In genomic region chr15:80970018-80970657, GRCh38 we compare ENCODE assay signal across 8 cellular contexts. TPM values are rescaled to one million over a fixed set of nuclear protein-coding genes. Genes with fewer than 3 reads are reported as not detected.
DNase-seq lines count a peak whose midpoint lies in the region; ATAC-seq and TF ChIP-seq lines count a peak whose summit lies in the region.

No MANE protein-coding gene starts in this region.

- peaks cover 8% of the 10 kb centered on the region for H3K4me1 Mint-ChIP-seq in CD8-positive, alpha-beta T cell (ENCODE audit: low read depth)
- peaks cover 9% of the 10 kb centered on the region for H3K4me1 Mint-ChIP-seq in activated CD4-positive, alpha-beta memory T cell treated with anti-CD3 and anti-CD28 coated beads for 36 hours (ENCODE audit: low read depth)
- peaks cover 20% of the 10 kb centered on the region for H3K4me1 Mint-ChIP-seq in mesothelial cell of epicardium
- H3K4me1 Mint-ChIP-seq in stimulated activated effector memory CD8-positive, alpha-beta T cell treated with anti-CD3 and anti-CD28 coated beads, Interleukin-12 subunit alpha, Interleukin-12 subunit beta, amount 100 ng/mL, for 72 hours = peaks cover 6% of the 10 kb centered on the region

- peak; percentile 92 for TF ChIP-seq CTCF in CD8-positive, alpha-beta T cell (IDR thresholded peaks at IDR 0.05)
- peak; percentile 93 for TF ChIP-seq CTCF in mesothelial cell of epicardium (IDR thresholded peaks at IDR 0.05; ENCODE audit: unreplicated experiment)

- no peaks in the 10 kb centered on the region for H3K4me1 ChIP-seq in CD8-positive, alpha-beta T cell (ENCODE audit: insufficient read depth, low read length)

- no peaks in the 10 kb centered on the region for H3K27me3 ChIP-seq in CD8-positive, alpha-beta T cell (ENCODE audit: insufficient read depth, low read length)

- no peak overlapping the region for H3K4me3 Mint-ChIP-seq in CD8-positive, alpha-beta T cell
- H3K4me3 Mint-ChIP-seq in activated CD4-positive, alpha-beta memory T cell treated with anti-CD3 and anti-CD28 coated beads for 36 hours = no peak overlapping the region
- H3K4me3 Mint-ChIP-seq in mesothelial cell of epicardium = no peak overlapping the region
- no peak overlapping the region for H3K4me3 Mint-ChIP-seq in stimulated activated effector memory CD8-positive, alpha-beta T cell treated with anti-CD3 and anti-CD28 coated beads, Interleukin-12 subunit alpha, Interleukin-12 subunit beta, amount 100 ng/mL, for 72 hours

- H3K36me3 ChIP-seq in CD8-positive, alpha-beta T cell (ENCODE audit: insufficient read depth, low read length) = peaks cover 4% of the 10 kb centered on the region

- H3K4me3 ChIP-seq in CD8-positive, alpha-beta T cell (ENCODE audit: low read depth, low read length) = no peak overlapping the region

- no peak overlapping the region for H3K27ac ChIP-seq in CD8-positive, alpha-beta T cell (ENCODE audit: low read depth, low read length)

- POLR2A ChIA-PET in CD8-positive, alpha-beta T cell (lab: Charles Lee) = no interaction called here
- POLR2A ChIA-PET in activated CD4-positive, alpha-beta memory T cell treated with anti-CD3 and anti-CD28 coated beads for 36 hours (lab: Charles Lee) = no interaction called here

- peak; percentile 22 to 72 (median 54) for DNase-seq in CD8-positive, alpha-beta T cell
- DNase-seq in NCI-H748 treated with DMSO at 0.1 percent for 48 hours (lab: John Stamatoyannopoulos, UW) = peak; percentile 19
- DNase-seq in activated CD4-positive, alpha-beta memory T cell treated with anti-CD3 and anti-CD28 coated beads for 36 hours = peak; percentile 67
- DNase-seq in effector CD8-positive, alpha-beta T cell (lab: John Stamatoyannopoulos, UW) = peak; percentile 25
- DNase-seq in mesothelial cell of epicardium (ENCODE audit: low spot score in 2 of 2, unreplicated experiment in 2 of 2) = peak; percentile 36 to 71
- DNase-seq in stimulated activated effector memory CD8-positive, alpha-beta T cell treated with anti-CD3 and anti-CD28 coated beads, Interleukin-12 subunit alpha, Interleukin-12 subunit beta, amount 100 ng/mL, for 72 hours (ENCODE audit: low spot score in 2 of 2) = peak; percentile 53 to 74

- intact Hi-C loops in CD8-positive, alpha-beta T cell (cut with DNase I, micrococcal nuclease) = loop anchor here (1.0 to 5.0 kb wide), 2 partner anchors 403 to 514 kb away; no protein-coding TSS in a partner anchor
- intact Hi-C loops in activated CD4-positive, alpha-beta memory T cell treated with anti-CD3 and anti-CD28 coated beads for 36 hours (cut with micrococcal nuclease) = loop anchor here (1.0 to 10.0 kb wide), 2 partner anchors 385 to 515 kb away; no protein-coding TSS in a partner anchor

- no peaks in the 10 kb centered on the region for H3K27me3 Mint-ChIP-seq in CD8-positive, alpha-beta T cell (ENCODE audit: low read depth)
- no peaks in the 10 kb centered on the region for H3K27me3 Mint-ChIP-seq in activated CD4-positive, alpha-beta memory T cell treated with anti-CD3 and anti-CD28 coated beads for 36 hours
- H3K27me3 Mint-ChIP-seq in mesothelial cell of epicardium (ENCODE audit: low read depth) = no peaks in the 10 kb centered on the region

- peaks cover 54% of the 10 kb centered on the region for H3K36me3 Mint-ChIP-seq in CD8-positive, alpha-beta T cell
- H3K36me3 Mint-ChIP-seq in activated CD4-positive, alpha-beta memory T cell treated with anti-CD3 and anti-CD28 coated beads for 36 hours = peaks cover 14% of the 10 kb centered on the region
- H3K36me3 Mint-ChIP-seq in mesothelial cell of epicardium = peaks cover 4% of the 10 kb centered on the region
- H3K36me3 Mint-ChIP-seq in stimulated activated effector memory CD8-positive, alpha-beta T cell treated with anti-CD3 and anti-CD28 coated beads, Interleukin-12 subunit alpha, Interleukin-12 subunit beta, amount 100 ng/mL, for 72 hours = peaks cover 64% of the 10 kb centered on the region

- no peaks in the 10 kb centered on the region for H3K9me3 Mint-ChIP-seq in CD8-positive, alpha-beta T cell
- H3K9me3 Mint-ChIP-seq in activated CD4-positive, alpha-beta memory T cell treated with anti-CD3 and anti-CD28 coated beads for 36 hours = peaks cover under 1% of the 10 kb centered on the region
- peaks cover under 1% of the 10 kb centered on the region for H3K9me3 Mint-ChIP-seq in mesothelial cell of epicardium
- no peaks in the 10 kb centered on the region for H3K9me3 Mint-ChIP-seq in stimulated activated effector memory CD8-positive, alpha-beta T cell treated with anti-CD3 and anti-CD28 coated beads, Interleukin-12 subunit alpha, Interleukin-12 subunit beta, amount 100 ng/mL, for 72 hours

- CTCF ChIA-PET in CD8-positive, alpha-beta T cell (lab: Charles Lee) = interaction anchor here (0.6 to 7.0 kb wide), 37 partner anchors 10 to 523 kb away, joined by 3 to 86 read pairs (median 4); no protein-coding TSS in a partner anchor
- CTCF ChIA-PET in activated CD4-positive, alpha-beta memory T cell treated with anti-CD3 and anti-CD28 coated beads for 36 hours (lab: Charles Lee) = interaction anchor here (0.6 to 7.5 kb wide), 42 partner anchors 9 to 520 kb away, joined by 3 to 80 read pairs (median 4); partner anchors contain the start of gene CEMIP

- H3K27ac Mint-ChIP-seq in CD8-positive, alpha-beta T cell = no peak overlapping the region
- no peak overlapping the region for H3K27ac Mint-ChIP-seq in activated CD4-positive, alpha-beta memory T cell treated with anti-CD3 and anti-CD28 coated beads for 36 hours
- no peak overlapping the region for H3K27ac Mint-ChIP-seq in mesothelial cell of epicardium
- H3K27ac Mint-ChIP-seq in stimulated activated effector memory CD8-positive, alpha-beta T cell treated with anti-CD3 and anti-CD28 coated beads, Interleukin-12 subunit alpha, Interleukin-12 subunit beta, amount 100 ng/mL, for 72 hours = peak overlapping the region; percentile 43

- no peaks in the 10 kb centered on the region for H3K9me3 ChIP-seq in CD8-positive, alpha-beta T cell (ENCODE audit: low read length)

- peak; percentile 69 for ATAC-seq in CD8-positive, alpha-beta T cell
- peak; percentile 42 for ATAC-seq in HG02678 (IDR thresholded peaks at IDR 0.05; ENCODE audit: unreplicated experiment)
- ATAC-seq in stimulated activated effector memory CD8-positive, alpha-beta T cell treated with anti-CD3 and anti-CD28 coated beads, Interleukin-12 subunit alpha, Interleukin-12 subunit beta, amount 100 ng/mL, for 72 hours = peak; percentile 49
- ATAC-seq in HG03025 (IDR thresholded peaks at IDR 0.05; ENCODE audit: low FRiP score, unreplicated experiment) = no peak

RNA-seq across cellular contexts. Expression of gene MESD, which starts 19.5 kb away (rescaled TPM):
- 1 to 10 TPM; 6.4 to 8.1 TPM for total RNA-seq in CD8-positive, alpha-beta T cell
- total RNA-seq in activated CD4-positive, alpha-beta memory T cell treated with anti-CD3 and anti-CD28 coated beads for 36 hours = 10 to 100 TPM; 20.0 to 20.5 TPM
- total RNA-seq in mesothelial cell of epicardium = 33.6 to 35.2 TPM (median 34.9 TPM) in 3 replicates

RNA-seq across cellular contexts. Expression of gene TLNRD1, which starts 30.6 kb away (rescaled TPM):
- total RNA-seq in CD8-positive, alpha-beta T cell = 10 to 100 TPM; 15.3 to 15.6 TPM
- total RNA-seq in activated CD4-positive, alpha-beta memory T cell treated with anti-CD3 and anti-CD28 coated beads for 36 hours = 10 to 100 TPM; 23.5 to 25.4 TPM
- total RNA-seq in mesothelial cell of epicardium = 12.3 to 13.3 TPM (median 13.0 TPM) in 3 replicates
